ENCODE assay signal across 8 cellular contexts in the genomic region with DNA sequence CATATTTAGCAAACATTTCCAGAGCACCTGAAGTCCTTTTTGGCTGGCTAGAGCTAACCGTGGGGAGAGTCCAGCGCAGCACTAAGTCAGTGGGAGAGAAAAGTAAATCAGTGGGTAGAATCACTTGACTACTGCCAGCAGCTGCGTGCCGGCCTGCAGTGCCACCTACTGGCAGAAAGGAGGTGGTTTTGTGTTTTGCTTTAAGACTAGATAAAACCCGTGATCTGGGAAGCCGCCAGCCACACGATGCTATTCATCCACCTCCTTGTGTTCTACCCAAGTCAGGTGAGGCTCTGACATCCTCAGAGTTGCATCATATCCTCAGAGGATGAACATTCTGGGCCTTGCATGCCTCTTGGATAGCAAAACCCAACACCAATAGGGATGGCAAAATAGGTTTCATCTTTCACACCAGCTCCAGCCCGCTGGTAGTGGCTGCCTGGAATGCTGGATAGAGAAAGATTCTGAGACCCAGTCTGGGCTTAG. TPM values are rescaled to one million over a fixed set of nuclear protein-coding genes. Genes with fewer than 3 reads are reported as not detected.
DNase-seq lines count a peak whose midpoint lies in the region; ATAC-seq and TF ChIP-seq lines count a peak whose summit lies in the region.

No MANE protein-coding gene starts in this region.

- peaks cover 0 to 2% (median 0%) of the 10 kb centered on the region in 3 donors for H3K9me3 ChIP-seq in skeletal muscle tissue (ENCODE audit: control insufficient read depth in 3 of 3, low read length in 3 of 3)

- H3K27me3 ChIP-seq in skeletal muscle tissue (ENCODE audit: control insufficient read depth in 3 of 3, insufficient read depth in 3 of 3, low read length in 3 of 3) = no peaks in the 10 kb centered on the region

- peak; percentile 100 for DNase-seq in NCI-H1694 (lab: John Stamatoyannopoulos, UW)
- DNase-seq in T-helper 9 cell = peak; percentile 65
- peak; percentile 53 for DNase-seq in astrocyte of the cerebellum (ENCODE audit: low read depth)
- peak in 48 of 51 donors; percentile 9 to 85 (median 62) for DNase-seq in hypothalamus (lab: John Stamatoyannopoulos, UW)

- peaks cover 17 to 36% (median 25%) of the 10 kb centered on the region in 3 donors for H3K4me1 ChIP-seq in skeletal muscle tissue (ENCODE audit: control insufficient read depth in 3 of 3, insufficient read depth in 3 of 3, low read length in 3 of 3)

- no peak for ATAC-seq in GM19035 (IDR thresholded peaks at IDR 0.05; ENCODE audit: unreplicated experiment)
- no peak for ATAC-seq in GM19395 (IDR thresholded peaks at IDR 0.05; ENCODE audit: unreplicated experiment)

- peaks cover 4 to 20% (median 16%) of the 10 kb centered on the region in 3 donors for H3K36me3 ChIP-seq in skeletal muscle tissue (ENCODE audit: control insufficient read depth in 3 of 3, insufficient read depth in 3 of 3, low read length in 3 of 3)

- H3K9ac ChIP-seq in skeletal muscle tissue (ENCODE audit: low read depth in 1 of 3, low read length in 3 of 3) = peak overlapping the region in 2 of 3 donors; percentile 19 to 61

- H3K27ac ChIP-seq in skeletal muscle tissue (ENCODE audit: low read depth, low read length) = no peak overlapping the region

- in situ Hi-C loops in astrocyte of the cerebellum (cut with HindIII; ENCODE audit: low sequenced_read_pairs) = no loop called here

- H3K4me3 ChIP-seq in GM12875 (ENCODE audit: low read depth, low read length) = no peak overlapping the region
- H3K4me3 ChIP-seq in astrocyte of the cerebellum (ENCODE audit: low read depth, low read length) = no peak overlapping the region
- H3K4me3 ChIP-seq in skeletal muscle tissue (ENCODE audit: low read length in 3 of 3) = peak overlapping the region in 2 of 3 donors; percentile 38 to 44

- TF ChIP-seq CTCF in GM12875 (IDR thresholded peaks at IDR 0.05; ENCODE audit: borderline replicate concordance, insufficient read depth, low read depth, low read length) (peak; percentile 85), astrocyte of the cerebellum (IDR thresholded peaks at IDR 0.05; ENCODE audit: low read depth, low read length, missing control alignments) (peak; percentile 87)

RNA-seq across cellular contexts. Expression of gene HEYL, which starts 14.1 kb away (rescaled TPM):
- 11.0 TPM for total RNA-seq in skeletal muscle tissue

RNA-seq across cellular contexts. Expression of gene NT5C1A, which starts 18.3 kb away (rescaled TPM):
- total RNA-seq in skeletal muscle tissue = 11.0 TPM

RNA-seq across cellular contexts. Expression of gene HPCAL4, which starts 37.6 kb away (rescaled TPM):
- total RNA-seq in skeletal muscle tissue = 0.52 TPM

Comparison
In these comparisons a context has a peak if more than half of its experiments do, and no peak if none do; other contexts are left out.
1. H3K4me3 ChIP-seq: peak in skeletal muscle tissue (2 of 3); none in GM12875 (single experiment) and astrocyte of the cerebellum (single experiment).
2. Peak in every context shown above with its lines, with median percentiles within 50 percentile points of each other: DNase-seq.